8 cellular contexts compared by ENCODE assay signal in the genomic region with DNA sequence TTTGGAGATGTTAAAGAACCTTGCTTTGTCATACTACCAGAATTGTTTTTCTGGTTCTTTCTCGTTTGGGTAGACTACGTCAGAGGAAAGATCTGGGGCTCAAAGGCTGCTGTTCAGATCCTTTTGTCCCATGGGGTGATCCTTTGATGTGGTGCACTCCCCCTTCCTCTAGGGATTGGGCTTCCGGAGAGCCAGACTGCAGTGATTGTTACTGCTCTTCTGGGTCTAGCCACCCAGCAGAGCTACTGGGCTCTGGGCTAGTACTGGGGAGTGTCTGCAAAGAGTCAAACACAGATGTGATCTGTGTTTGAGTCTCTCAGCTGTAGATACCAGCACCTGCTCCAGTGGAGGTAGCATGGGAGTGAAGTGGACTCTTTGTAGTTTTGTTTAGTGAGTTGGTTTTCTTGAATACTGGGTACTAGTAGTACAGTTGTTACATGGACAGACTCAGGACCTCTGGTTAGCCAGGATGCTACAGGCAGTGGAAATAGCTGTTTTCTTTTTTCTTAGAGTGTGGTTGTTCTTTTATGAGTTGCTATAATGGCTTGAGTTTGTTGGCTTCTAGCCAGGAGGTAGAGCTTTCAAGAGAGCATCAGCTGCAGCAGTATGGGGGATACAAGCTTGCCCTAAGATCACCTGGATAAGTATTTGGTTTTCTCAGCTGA. TPM values are rescaled to one million over a fixed set of nuclear protein-coding genes. Genes with fewer than 3 reads are reported as not detected.
A peak's percentile ranks its signal among the peaks of the same experiment; 100 is the strongest.
DNase-seq lines count a peak whose midpoint lies in the region; ATAC-seq, FAIRE-seq and TF ChIP-seq lines count a peak whose summit lies in the region.

No MANE protein-coding gene starts in this region.

- FAIRE-seq in keratinocyte (lab: Jason Lieb, UNC), result peak; percentile 67

- peak overlapping the region; percentile 76 for H3K4me2 ChIP-seq in keratinocyte (ENCODE audit: control insufficient read depth, extremely low read depth, insufficient read depth, low read depth, low read length)

- peaks cover 0 to 6% of the 10 kb centered on the region in 2 experiments for H3K36me3 ChIP-seq in keratinocyte (ENCODE audit: control insufficient read depth in 2 of 2, extremely low read depth in 1 of 2, insufficient read depth in 2 of 2, low read length in 2 of 2)

- dilution Hi-C loops in keratinocyte (cut with MboI; ENCODE audit: extremely low pct_ligation_motif_present, low sequenced_read_pairs), result no loop called here

- peak; percentile 48 to 51 for ATAC-seq in activated T-cell treated with anti-CD3 and anti-CD28 coated beads, Interleukin-2, amount 50 U/mL, for 72 hours (replicated peaks in 1 of 2)

- peak overlapping the region in 1 of 2 donors; percentile 64 for H3K4me3 Mint-ChIP-seq in activated T-cell treated with anti-CD3 and anti-CD28 coated beads, Interleukin-2, amount 50 U/mL, for 72 hours

- H3K27ac Mint-ChIP-seq in activated T-cell treated with anti-CD3 and anti-CD28 coated beads, Interleukin-2, amount 50 U/mL, for 72 hours, result peak overlapping the region; percentile 17

- no peak overlapping the region for H2AFZ ChIP-seq in keratinocyte (ENCODE audit: control insufficient read depth, low read length)

- no peak for TF ChIP-seq CTCF in keratinocyte (optimal IDR thresholded peaks at IDR 0.05 in 1 of 3, IDR thresholded peaks at IDR 0.05 in 1 of 3, conservative IDR thresholded peaks at IDR 0.05 in 1 of 3; ENCODE audit: extremely low read depth in 1 of 3, insufficient read depth in 2 of 3, low read length in 3 of 3)

- no peak overlapping the region for H3K4me3 ChIP-seq in keratinocyte (ENCODE audit: control insufficient read depth in 2 of 3, extremely low read depth in 1 of 3, insufficient read depth in 2 of 3, low read depth in 1 of 3, low read length in 3 of 3)

- peaks cover 24% of the 10 kb centered on the region for H3K4me1 Mint-ChIP-seq in activated T-cell treated with anti-CD3 and anti-CD28 coated beads, Interleukin-2, amount 50 U/mL, for 72 hours (ENCODE audit: low read depth)

- H3K4me1 ChIP-seq in keratinocyte (ENCODE audit: control insufficient read depth, extremely low read depth, insufficient read depth, low read length), result peaks cover 54% of the 10 kb centered on the region

- peaks cover 0 to 8% of the 10 kb centered on the region in 2 donors for H3K36me3 Mint-ChIP-seq in activated T-cell treated with anti-CD3 and anti-CD28 coated beads, Interleukin-2, amount 50 U/mL, for 72 hours (ENCODE audit: insufficient read depth in 2 of 2)

- H3K9me3 Mint-ChIP-seq in activated T-cell treated with anti-CD3 and anti-CD28 coated beads, Interleukin-2, amount 50 U/mL, for 72 hours, result no peaks in the 10 kb centered on the region

- no peaks in the 10 kb centered on the region for H3K27me3 ChIP-seq in keratinocyte (ENCODE audit: control insufficient read depth, extremely low read depth, insufficient read depth, low read length)

- peak overlapping the region; percentile 87 for H3K27ac ChIP-seq in keratinocyte (ENCODE audit: control insufficient read depth, insufficient read depth, low read length)

- peaks cover 59% of the 10 kb centered on the region for H3K79me2 ChIP-seq in keratinocyte (ENCODE audit: control insufficient read depth, insufficient read depth, low read length)

- peak overlapping the region; percentile 53 for H3K9ac ChIP-seq in keratinocyte (ENCODE audit: control insufficient read depth, extremely low read depth, insufficient read depth, low read length)

- no peaks in the 10 kb centered on the region for H3K27me3 Mint-ChIP-seq in activated T-cell treated with anti-CD3 and anti-CD28 coated beads, Interleukin-2, amount 50 U/mL, for 72 hours (ENCODE audit: low read depth)

- no peaks in the 10 kb centered on the region for H4K20me1 ChIP-seq in keratinocyte (ENCODE audit: control insufficient read depth, extremely low read depth, insufficient read depth, low read length)

- DNase-seq in ELF-1 (ENCODE audit: low read depth, low spot score), result peak; percentile 91
- DNase-seq in HT-29 (ENCODE audit: low spot score), result peak; percentile 70
- peak in 1 of 2 donors; percentile 19 for DNase-seq in activated T-cell treated with anti-CD3 and anti-CD28 coated beads, Interleukin-2, amount 50 U/mL, for 72 hours
- no peak for DNase-seq in keratinocyte (ENCODE audit: low read depth, low spot score)
- DNase-seq in AG20443 (ENCODE audit: low spot score), result no peak
- no peak for DNase-seq in hippocampal formation (lab: John Stamatoyannopoulos, UW)
- DNase-seq in stimulated activated CD4-positive, alpha-beta T cell treated with anti-CD3 and anti-CD28 coated beads, Interleukin-1b, Interleukin-23, amount 100 ng/mL, for 48 hours, result no peak
- DNase-seq in HPDE6-E6E7 (ENCODE audit: extremely low spot score), result no peak

- no peaks in the 10 kb centered on the region for H3K9me1 ChIP-seq in keratinocyte (ENCODE audit: control insufficient read depth, extremely low read depth, insufficient read depth, low read length)

- H3K9me3 ChIP-seq in keratinocyte (ENCODE audit: control insufficient read depth, low read depth, low read length), result no peaks in the 10 kb centered on the region

RNA-seq across cellular contexts. Expression of a gene that starts 34.4 kb away (rescaled TPM):
- total RNA-seq in HT-29 (2014; rRNA removed; shearing (Covaris generic)), result 4.7 and 7.2 TPM in 2 replicates
- total RNA-seq in activated T-cell treated with anti-CD3 and anti-CD28 coated beads, Interleukin-2, amount 50 U/mL, for 72 hours, result 10 to 100 TPM; 20.2 to 23.5 TPM
- 38.5 to 43.2 TPM (median 39.6 TPM) in 3 replicates for polyA plus RNA-seq in keratinocyte
- 64.8 TPM for polyA plus RNA-seq in keratinocyte (2011; ENCODE audit: low read depth)
- 22.0 and 31.9 TPM in 2 replicates for polyA plus RNA-seq in keratinocyte (2011; cell fraction: cytosol; rRNA removed)
- 13.3 and 14.5 TPM in 2 replicates for polyA plus RNA-seq in keratinocyte (2011; cell fraction: nucleus; rRNA removed)
- polyA plus RNA-seq in keratinocyte (2012; ENCODE audit: low replicate concordance), result 16.7 and 33.0 TPM in 2 replicates
- 19.0 to 25.1 TPM (median 21.8 TPM) in 3 replicates for polyA minus RNA-seq in keratinocyte
- 28.0 TPM for polyA minus RNA-seq in keratinocyte (2011; cell fraction: cytosol; rRNA and poly(A)+ RNA removed)
- polyA minus RNA-seq in keratinocyte (2011; cell fraction: nucleus; rRNA and poly(A)+ RNA removed), result 5.3 and 8.4 TPM in 2 replicates

Comparison
In these comparisons a context has a peak if more than half of its experiments do, and no peak if none do; other contexts are left out.
1. DNase-seq: peak in ELF-1 (single experiment) and HT-29 (single experiment); none in keratinocyte (single experiment), AG20443 (single experiment), hippocampal formation (0 of 2), stimulated activated CD4-positive, alpha-beta T cell treated with anti-CD3 and anti-CD28 coated beads, Interleukin-1b, Interleukin-23, amount 100 ng/mL, for 48 hours (single experiment) and HPDE6-E6E7 (single experiment).